Comparison of ENCODE assay signal across 8 cellular contexts in the genomic region with DNA sequence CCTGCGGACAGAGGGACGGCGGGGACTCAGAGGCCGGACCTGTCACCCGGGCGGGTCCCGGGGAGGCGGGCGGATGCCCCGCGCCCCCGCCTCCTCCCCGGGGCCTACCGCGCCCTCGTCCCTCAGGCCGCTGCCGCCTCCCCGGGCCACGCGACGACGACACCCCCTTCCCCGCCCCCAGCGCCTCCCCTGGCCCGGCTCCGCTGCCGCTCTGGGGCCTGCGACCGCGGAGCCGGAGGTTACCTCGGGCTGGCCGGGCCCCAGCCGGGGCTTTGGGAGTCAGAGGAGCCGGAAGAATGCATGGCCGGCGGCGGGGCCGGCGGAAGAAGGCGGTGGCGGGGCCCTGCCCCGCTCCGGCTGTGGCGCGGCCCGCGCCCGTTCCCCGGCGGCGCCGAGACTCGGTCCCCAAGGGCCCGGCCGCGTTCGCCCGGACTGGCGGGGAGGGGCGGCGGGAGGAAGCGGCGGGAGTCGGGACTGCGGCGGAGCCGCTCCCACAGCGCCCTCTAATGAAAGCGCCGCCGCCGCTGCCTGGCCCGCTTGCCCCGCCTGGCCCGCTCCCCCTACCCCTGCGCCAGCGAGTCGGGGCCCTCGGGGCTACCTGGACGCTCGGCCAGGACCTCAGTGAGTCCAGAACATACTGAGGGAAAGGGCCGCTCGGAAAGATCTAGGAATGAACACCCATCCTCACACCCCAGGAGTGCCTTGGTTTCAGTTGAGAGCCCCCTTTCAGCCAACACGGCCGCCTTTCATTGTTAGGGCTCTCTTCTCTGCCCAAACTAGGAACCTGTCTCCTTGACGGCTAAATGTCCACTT. TPM values are rescaled to one million over a fixed set of nuclear protein-coding genes. Genes with fewer than 3 reads are reported as not detected.
DNase-seq lines count a peak whose midpoint lies in the region; ATAC-seq and TF ChIP-seq lines count a peak whose summit lies in the region.

A gene with protein sequence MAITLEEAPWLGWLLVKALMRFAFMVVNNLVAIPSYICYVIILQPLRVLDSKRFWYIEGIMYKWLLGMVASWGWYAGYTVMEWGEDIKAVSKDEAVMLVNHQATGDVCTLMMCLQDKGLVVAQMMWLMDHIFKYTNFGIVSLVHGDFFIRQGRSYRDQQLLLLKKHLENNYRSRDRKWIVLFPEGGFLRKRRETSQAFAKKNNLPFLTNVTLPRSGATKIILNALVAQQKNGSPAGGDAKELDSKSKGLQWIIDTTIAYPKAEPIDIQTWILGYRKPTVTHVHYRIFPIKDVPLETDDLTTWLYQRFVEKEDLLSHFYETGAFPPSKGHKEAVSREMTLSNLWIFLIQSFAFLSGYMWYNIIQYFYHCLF (minus strand): TSS at position 434 of the 813 bp plus-strand sequence. CDS start 1,467 bp downstream, outside the sequence.

- peak within 1 kb of the TSS; percentile 77 for H3K4me3 ChIP-seq in fibroblast of villous mesenchyme (ENCODE audit: low read depth, low read length)

- DNase-seq in DMS153 (lab: John Stamatoyannopoulos, UW) (peak; percentile 68), HuH-7 (ENCODE audit: low spot score) (peak; percentile 81), SHP77 treated with DMSO at 0.1 percent for 48 hours (lab: John Stamatoyannopoulos, UW) (peak; percentile 48), activated gamma-delta T cell (lab: John Stamatoyannopoulos, UW) (peak; percentile 57), fibroblast of villous mesenchyme (ENCODE audit: low read depth) (peak; percentile 64), neural crest cell (ENCODE audit: low read depth, low spot score) (peak; percentile 70), stromal cell of bone marrow (ENCODE audit: low read depth) (peak; percentile 44)

- no peaks in the 10 kb centered on the region for H3K36me3 Mint-ChIP-seq in neural crest cell (ENCODE audit: low read depth)

- peak; percentile 75 for ATAC-seq in GM21423 (IDR thresholded peaks at IDR 0.05; ENCODE audit: unreplicated experiment)

- H3K9me3 Mint-ChIP-seq in neural crest cell = no peaks in the 10 kb centered on the region

- H3K27ac Mint-ChIP-seq in neural crest cell (ENCODE audit: unreplicated experiment) = no peak within 1 kb of the TSS

- TF ChIP-seq CTCF in fibroblast of villous mesenchyme (IDR thresholded peaks at IDR 0.05; ENCODE audit: insufficient read depth, low read depth, low read length) = peak; percentile 43
- TF ChIP-seq CTCF in neural crest cell (conservative IDR thresholded peaks at IDR 0.05) = peak; percentile 67

- H3K4me3 Mint-ChIP-seq in neural crest cell = peak within 1 kb of the TSS; percentile 97

- H3K4me1 Mint-ChIP-seq in neural crest cell = peaks cover 31% of the 10 kb centered on the region

- peaks cover 9% of the 10 kb centered on the region for H3K27me3 Mint-ChIP-seq in neural crest cell (ENCODE audit: low read depth)

RNA-seq across cellular contexts. Expression of the gene that starts here (rescaled TPM):
- total RNA-seq in fibroblast of villous mesenchyme (59.9 and 73.4 TPM in 2 replicates), neural crest cell (28.5 and 30.3 TPM in 2 replicates)

Comparison
In these comparisons a context has a peak if more than half of its experiments do, and no peak if none do; other contexts are left out.
1. Peak in every context shown above with its lines: DNase-seq, ATAC-seq and H3K4me3 ChIP-seq.